13 cellular contexts compared by ENCODE assay signal in the genomic region with DNA sequence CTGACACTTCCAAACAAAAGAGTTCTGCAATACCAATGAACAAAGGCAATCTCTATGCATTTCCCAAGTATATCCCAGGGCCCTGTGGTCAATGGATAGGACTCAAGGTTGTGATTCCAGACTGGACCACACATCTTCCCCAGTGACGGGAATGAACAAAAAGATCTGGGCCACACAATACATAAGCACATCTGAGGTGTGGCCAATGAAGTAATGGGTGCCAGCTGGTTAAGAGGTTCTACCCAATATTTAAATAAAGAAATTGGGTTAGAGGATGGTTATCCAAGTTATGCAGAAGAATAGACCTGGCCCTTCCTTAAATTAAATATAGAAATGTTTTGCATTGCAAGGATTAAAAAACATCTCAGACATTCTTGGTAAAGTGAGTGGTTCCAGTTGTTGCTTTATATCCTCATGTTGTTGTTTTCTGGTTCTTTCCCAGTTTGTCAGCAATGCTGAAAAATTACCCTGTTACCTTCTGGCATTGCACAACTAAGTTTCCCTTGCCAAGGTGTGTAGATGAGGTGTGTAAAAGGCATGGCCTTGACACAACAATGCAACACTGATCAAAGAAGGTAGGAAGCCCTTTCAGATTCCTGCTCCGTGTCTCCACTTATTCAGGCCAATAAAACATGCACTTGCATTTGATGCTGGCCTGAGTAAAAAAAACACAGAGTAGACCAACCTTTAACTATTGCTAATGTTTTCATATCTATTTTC.
A peak's percentile ranks its signal among the peaks of the same experiment; 100 is the strongest.
DNase-seq lines count a peak whose midpoint lies in the region; ATAC-seq and TF ChIP-seq lines count a peak whose summit lies in the region.
"Had no signal": no experiment of that assay in that cellular context is flagged by ENCODE, and none has a peak within 500 bp of the region (broad histone marks: within the 10 kb centered on the region; RNA-seq: fewer than 3 reads in every experiment).

No MANE protein-coding gene starts in this region.

- H3K27ac ChIP-seq in endodermal cell (ENCODE audit: low read depth, low read length) (no peak overlapping the region), smooth muscle cell (ENCODE audit: low read depth) (peak overlapping the region; percentile 50), PC-9 (no peak overlapping the region)

- H3K27me3 Mint-ChIP-seq in HFFc6 (ENCODE audit: insufficient read depth) (peaks cover 2% of the 10 kb centered on the region; the same call in 1 of the 2 replicates), endodermal cell (ENCODE audit: insufficient read depth) (no peaks in the 10 kb centered on the region)

- H3K9me3 Mint-ChIP-seq in HFFc6 (no peaks in the 10 kb centered on the region), endodermal cell (no peaks in the 10 kb centered on the region)
- H3K9me3 Mint-ChIP-seq: CD8-positive, alpha-beta T cell had no signal

- H3K27ac Mint-ChIP-seq in HFFc6 = peak overlapping the region; percentile 30; the same call in 1 of the 2 replicates
- H3K27ac Mint-ChIP-seq in endodermal cell = no peak overlapping the region
- H3K27ac Mint-ChIP-seq: CD8-positive, alpha-beta T cell had no signal

- H3K36me3 Mint-ChIP-seq in HFFc6 (ENCODE audit: low read depth) (peaks cover 47% of the 10 kb centered on the region), endodermal cell (ENCODE audit: low read depth) (peaks cover 5% of the 10 kb centered on the region)
- H3K36me3 Mint-ChIP-seq: CD14-positive monocyte; CD8-positive, alpha-beta T cell had no signal

- H3K4me1 ChIP-seq in endodermal cell (ENCODE audit: control insufficient read depth, insufficient read depth, low read length) (peaks cover 7% of the 10 kb centered on the region), smooth muscle cell (ENCODE audit: low read depth) (peaks cover 6% of the 10 kb centered on the region), PC-9 (replicated peaks; ENCODE audit: insufficient read depth) (no peaks in the 10 kb centered on the region; the same call in 1 of the 2 replicates)
- H3K4me1 ChIP-seq: HAP-1 had no signal

- H3K4me3 ChIP-seq in endodermal cell (ENCODE audit: low read length) (no peak overlapping the region), smooth muscle cell (no peak overlapping the region), PC-9 (no peak overlapping the region)
- H3K4me3 ChIP-seq: GM12878, HAP-1 had no signal

- no peaks in the 10 kb centered on the region for H3K27me3 ChIP-seq in endodermal cell (ENCODE audit: control insufficient read depth, insufficient read depth, low read length, poor library complexity, severe bottlenecking)
- H3K27me3 ChIP-seq in smooth muscle cell (ENCODE audit: low read depth) = no peaks in the 10 kb centered on the region
- H3K27me3 ChIP-seq in PC-9 (ENCODE audit: insufficient read depth, low read depth) = no peaks in the 10 kb centered on the region

- POLR2A ChIA-PET in PC-9 (lab: Charles Lee; ENCODE audit: unreplicated experiment) = interaction anchor here (0.5 kb wide), 1 partner anchor 49 kb away, joined by 7 read pairs; no protein-coding TSS in a partner anchor

- 89 to 92% methylated on average over 1 to 2 of the region's 2 CpGs for WGBS in endodermal cell (ENCODE audit: insufficient coverage in 1 of 2, insufficient read length in 1 of 2), 2 experiments
- WGBS in smooth muscle cell (ENCODE audit: low lambda C conversion rate) = 89% methylated on average over 2 of the region's 2 CpGs

- H3K79me2 ChIP-seq in smooth muscle cell (ENCODE audit: low read depth) (peaks cover 24% of the 10 kb centered on the region), PC-9 (ENCODE audit: low read depth) (no peaks in the 10 kb centered on the region)

- H3K9me2 ChIP-seq in PC-9 (ENCODE audit: insufficient read depth) = no peaks in the 10 kb centered on the region

- CTCF ChIA-PET in PC-9 (lab: Charles Lee) = no interaction called here

- DNase-seq in HFFc6 (no peak), endodermal cell (peak; percentile 7), left lobe of liver (ENCODE audit: low spot score) (no peak), smooth muscle cell (lab: John Stamatoyannopoulos, UW; ENCODE audit: unreplicated experiment) (no peak), PC-9 (no peak), activated gamma-delta T cell treated with Interleukin-2 at 50 U/mL for 16 hours (no peak)
- DNase-seq: CD8-positive, alpha-beta T cell; COR-L47; DMS53 had no signal

- peaks cover 69% of the 10 kb centered on the region for H3K4me1 Mint-ChIP-seq in HFFc6 (ENCODE audit: low read depth)
- peaks cover 30% of the 10 kb centered on the region for H3K4me1 Mint-ChIP-seq in endodermal cell
- H3K4me1 Mint-ChIP-seq: CD14-positive monocyte had no signal

- H2AFZ ChIP-seq in smooth muscle cell (ENCODE audit: low read depth) (no peak overlapping the region), PC-9 (no peak overlapping the region)

- H3K4me2 ChIP-seq in smooth muscle cell (peak overlapping the region; percentile 28), PC-9 (no peak overlapping the region)

- H3K9ac ChIP-seq in endodermal cell (ENCODE audit: extremely low read depth, low read length, poor library complexity, severe bottlenecking) (no peak overlapping the region), smooth muscle cell (ENCODE audit: low read depth) (no peak overlapping the region)

- H4K20me1 ChIP-seq in smooth muscle cell (ENCODE audit: low read depth) (peaks cover 55% of the 10 kb centered on the region), PC-9 (ENCODE audit: insufficient read depth) (no peaks in the 10 kb centered on the region)

- H3K4me3 Mint-ChIP-seq in HFFc6 (no peak overlapping the region), endodermal cell (no peak overlapping the region)
- H3K4me3 Mint-ChIP-seq: CD14-positive monocyte; CD8-positive, alpha-beta T cell had no signal

- intact Hi-C loops in PC-9 (cut with micrococcal nuclease; ENCODE audit: unreplicated experiment) = no loop called here

- H3K9me3 ChIP-seq in endodermal cell (ENCODE audit: control insufficient read depth, low read length) (no peaks in the 10 kb centered on the region), smooth muscle cell (replicated peaks; ENCODE audit: low read depth) (no peaks in the 10 kb centered on the region), PC-9 (ENCODE audit: insufficient read depth, low read depth) (no peaks in the 10 kb centered on the region)
- H3K9me3 ChIP-seq: HAP-1 had no signal

- H3F3A ChIP-seq in smooth muscle cell (ENCODE audit: low read depth) = peaks cover 22% of the 10 kb centered on the region
- no peaks in the 10 kb centered on the region for H3F3A ChIP-seq in PC-9 (ENCODE audit: insufficient read depth, low read depth)

- peak; percentile 14 for ATAC-seq in left lobe of liver
- ATAC-seq in GM19023 (IDR thresholded peaks at IDR 0.05; ENCODE audit: unreplicated experiment) = no peak
- ATAC-seq: CD8-positive, alpha-beta T cell; GM12878 had no signal

- no peak for TF ChIP-seq CTCF in HFFc6 (IDR thresholded peaks at IDR 0.05)
- TF ChIP-seq CTCF in endodermal cell (conservative IDR thresholded peaks at IDR 0.05) = no peak
- TF ChIP-seq CTCF in smooth muscle cell (IDR thresholded peaks at IDR 0.05; ENCODE audit: borderline replicate concordance, insufficient read depth, poor library complexity, severe bottlenecking) = no peak
- TF ChIP-seq CTCF in PC-9 (conservative IDR thresholded peaks at IDR 0.05) = no peak

- no peaks in the 10 kb centered on the region for H3K36me3 ChIP-seq in endodermal cell (ENCODE audit: control insufficient read depth, insufficient read depth, low read length)
- H3K36me3 ChIP-seq in smooth muscle cell (ENCODE audit: low read depth) = peaks cover 4% of the 10 kb centered on the region
- no peaks in the 10 kb centered on the region for H3K36me3 ChIP-seq in PC-9 (ENCODE audit: low read depth)
- H3K36me3 ChIP-seq: HAP-1 had no signal

- no TSS peak for BruUV-seq in PC-9 (replicated peaks; lab: Mats Ljungman, UMichigan)
